In genomic region chr9:93003552-93004407, GRCh38 we compare ENCODE assay signal across 8 cellular contexts. TPM values are rescaled to one million over a fixed set of nuclear protein-coding genes. Genes with fewer than 3 reads are reported as not detected.
A peak's percentile ranks its signal among the peaks of the same experiment; 100 is the strongest.
DNase-seq lines count a peak whose midpoint lies in the region; ATAC-seq and TF ChIP-seq lines count a peak whose summit lies in the region.

No MANE protein-coding gene starts in this region.

- H3K9me3 ChIP-seq in CD4-positive, alpha-beta memory T cell (ENCODE audit: control insufficient read depth in 1 of 2, low read length in 2 of 2): no peaks in the 10 kb centered on the region
- H3K9me3 ChIP-seq in GM23248 (ENCODE audit: low read depth) (no peaks in the 10 kb centered on the region), esophagus squamous epithelium (peaks cover 0 to 4% (median 0%) of the 10 kb centered on the region in 3 donors), neural progenitor cell (ENCODE audit: low read depth) (peaks cover 8% of the 10 kb centered on the region), suprapubic skin (peaks cover 5% of the 10 kb centered on the region)

- H3F3A ChIP-seq in GM23248 (ENCODE audit: insufficient read depth) (no peaks in the 10 kb centered on the region), neural progenitor cell (ENCODE audit: low read depth) (no peaks in the 10 kb centered on the region)

- peak overlapping the region; percentile 44 for H3K27ac ChIP-seq in CD4-positive, alpha-beta memory T cell (ENCODE audit: low read depth, low read length)
- H3K27ac ChIP-seq in GM23248 (no peak overlapping the region), esophagus squamous epithelium (no peak overlapping the region), neural progenitor cell (no peak overlapping the region), suprapubic skin (no peak overlapping the region)

- intact Hi-C loops in CD4-positive, alpha-beta memory T cell (cut with micrococcal nuclease): loop anchor here (1.0 to 10.0 kb wide), 5 partner anchors 46 to 959 kb away; partner anchors contain the start of gene CARD19
- intact Hi-C loops in esophagus squamous epithelium (cut with DNase I): loop anchor here (10.0 kb wide), 1 partner anchor 111 kb away; no protein-coding TSS in a partner anchor

- POLR2A ChIA-PET in CD4-positive, alpha-beta memory T cell (lab: Charles Lee; ENCODE audit: partially characterized antibody): interaction anchor here (0.7 to 5.9 kb wide), 27 partner anchors 9 to 125 kb away, joined by 3 to 100 read pairs (median 7); partner anchors contain the start of gene CARD19

- no peaks in the 10 kb centered on the region for H3K27me3 Mint-ChIP-seq in CD4-positive, alpha-beta memory T cell
- H3K27me3 Mint-ChIP-seq in neural progenitor cell (ENCODE audit: insufficient read depth, low read depth): peaks cover 5% of the 10 kb centered on the region

- H3K36me3 ChIP-seq in CD4-positive, alpha-beta memory T cell (ENCODE audit: insufficient read depth, low read length): peaks cover 53% of the 10 kb centered on the region
- H3K36me3 ChIP-seq in GM23248 (ENCODE audit: low read depth): no peaks in the 10 kb centered on the region
- peaks cover 0 to 22% (median 0%) of the 10 kb centered on the region in 3 donors for H3K36me3 ChIP-seq in esophagus squamous epithelium
- no peaks in the 10 kb centered on the region for H3K36me3 ChIP-seq in neural progenitor cell
- no peaks in the 10 kb centered on the region for H3K36me3 ChIP-seq in suprapubic skin

- WGBS in GM23248 (ENCODE audit: low coverage in 1 of 2, low lambda C conversion rate in 2 of 2, missing lambda C conversion rate in 2 of 2), 2 experiments: 10 to 12% methylated on average over 28 of the region's 28 CpGs
- 24 to 39% methylated on average over 16 to 25 of the region's 28 CpGs for WGBS in esophagus squamous epithelium, 2 donors
- WGBS in suprapubic skin: 44% methylated on average over 28 of the region's 28 CpGs

- peaks cover 56 to 78% of the 10 kb centered on the region in 2 donors for H3K36me3 Mint-ChIP-seq in CD4-positive, alpha-beta memory T cell
- H3K36me3 Mint-ChIP-seq in neural progenitor cell: no peaks in the 10 kb centered on the region

- peaks cover 56% of the 10 kb centered on the region for H3K4me1 ChIP-seq in CD4-positive, alpha-beta memory T cell (ENCODE audit: insufficient read depth, low read length)
- H3K4me1 ChIP-seq in GM23248 (ENCODE audit: insufficient read depth): no peaks in the 10 kb centered on the region
- H3K4me1 ChIP-seq in esophagus squamous epithelium: peaks cover 0 to 13% (median 0%) of the 10 kb centered on the region in 3 donors
- no peaks in the 10 kb centered on the region for H3K4me1 ChIP-seq in neural progenitor cell
- H3K4me1 ChIP-seq in suprapubic skin: peaks cover 8% of the 10 kb centered on the region

- TF ChIP-seq EP300 in suprapubic skin (IDR thresholded peaks at IDR 0.05): no peak

- H2AFZ ChIP-seq in GM23248: peak overlapping the region; percentile 81
- peak overlapping the region; percentile 57 for H2AFZ ChIP-seq in neural progenitor cell (replicated peaks)

- no peak overlapping the region for H3K9ac ChIP-seq in GM23248
- no peak overlapping the region for H3K9ac ChIP-seq in neural progenitor cell

- H3K79me2 ChIP-seq in GM23248 (ENCODE audit: insufficient read depth) (no peaks in the 10 kb centered on the region), neural progenitor cell (ENCODE audit: low read depth) (no peaks in the 10 kb centered on the region)

- TF ChIP-seq CTCF in esophagus squamous epithelium (IDR thresholded peaks at IDR 0.05) (peak; percentile 58 to 78 (median 65)), neural progenitor cell (IDR thresholded peaks at IDR 0.05) (peak; percentile 73), suprapubic skin (IDR thresholded peaks at IDR 0.05) (peak in 1 of 2 donors; percentile 55)

- H3K9me3 Mint-ChIP-seq in CD4-positive, alpha-beta memory T cell: peaks cover 0 to 11% (median 5%) of the 10 kb centered on the region in 8 donors
- peaks cover 14% of the 10 kb centered on the region for H3K9me3 Mint-ChIP-seq in neural progenitor cell

- H3K4me3 Mint-ChIP-seq in CD4-positive, alpha-beta memory T cell: peak overlapping the region in 7 of 8 donors; percentile 29 to 78 (median 54)
- H3K4me3 Mint-ChIP-seq in neural progenitor cell: no peak overlapping the region

- peak; percentile 64 to 73 (median 72) for DNase-seq in CD4-positive, alpha-beta memory T cell
- DNase-seq in GM23248 (peak; percentile 67), NOMO-1 (lab: John Stamatoyannopoulos, UW; ENCODE audit: unreplicated experiment in 2 of 2) (peak; percentile 31 to 60), esophagus squamous epithelium (lab: John Stamatoyannopoulos, UW) (no peak), neural progenitor cell (ENCODE audit: low spot score) (peak; percentile 71), suprapubic skin (ENCODE audit: low spot score in 2 of 2) (no peak)
- DNase-seq in activated CD8-positive, alpha-beta memory T cell treated with anti-CD3 and anti-CD28 coated beads, Interleukin-2, amount 50 U/mL, for 4 hours: peak; percentile 63

- H3K4me2 ChIP-seq in GM23248 (ENCODE audit: unreplicated experiment): peak overlapping the region; percentile 76
- H3K4me2 ChIP-seq in neural progenitor cell: no peak overlapping the region

- H3K27ac Mint-ChIP-seq in CD4-positive, alpha-beta memory T cell: peak overlapping the region; percentile 89 to 95 (median 92)
- H3K27ac Mint-ChIP-seq in neural progenitor cell: no peak overlapping the region

- no peaks in the 10 kb centered on the region for H3K9me2 ChIP-seq in GM23248 (ENCODE audit: insufficient read depth)

- peaks cover 38 to 66% (median 50%) of the 10 kb centered on the region in 4 donors for H3K4me1 Mint-ChIP-seq in CD4-positive, alpha-beta memory T cell
- H3K4me1 Mint-ChIP-seq in neural progenitor cell: no peaks in the 10 kb centered on the region

- in situ Hi-C loops in GM23248 (cut with MboI): no loop called here

- no peak for TF ChIP-seq POLR2A in esophagus squamous epithelium (IDR thresholded peaks at IDR 0.05)
- TF ChIP-seq POLR2A in suprapubic skin (IDR thresholded peaks at IDR 0.05): no peak

- no peaks in the 10 kb centered on the region for H4K20me1 ChIP-seq in GM23248 (ENCODE audit: insufficient read depth)
- no peaks in the 10 kb centered on the region for H4K20me1 ChIP-seq in neural progenitor cell (ENCODE audit: low read depth)

- no peak for ATAC-seq in GM21825 (IDR thresholded peaks at IDR 0.05; ENCODE audit: unreplicated experiment)

- no peak overlapping the region for H3K4me3 ChIP-seq in CD4-positive, alpha-beta memory T cell (ENCODE audit: low read length in 2 of 2)
- peak overlapping the region; percentile 63 for H3K4me3 ChIP-seq in GM23248
- peak overlapping the region in 2 of 4 donors; percentile 16 for H3K4me3 ChIP-seq in esophagus squamous epithelium
- no peak overlapping the region for H3K4me3 ChIP-seq in neural progenitor cell
- peak overlapping the region; percentile 8 for H3K4me3 ChIP-seq in suprapubic skin

- CTCF ChIA-PET in CD4-positive, alpha-beta memory T cell (lab: Charles Lee; ENCODE audit: partially characterized antibody): interaction anchor here (0.7 to 6.8 kb wide), 37 partner anchors 12 to 448 kb away, joined by 3 to 68 read pairs (median 6); partner anchors contain the start of genes BICD2 and FAM120A

- H3K27me3 ChIP-seq in CD4-positive, alpha-beta memory T cell (ENCODE audit: insufficient read depth, low read length): no peaks in the 10 kb centered on the region
- H3K27me3 ChIP-seq in GM23248 (replicated peaks; ENCODE audit: insufficient read depth): peaks cover 32% of the 10 kb centered on the region
- H3K27me3 ChIP-seq in esophagus squamous epithelium: no peaks in the 10 kb centered on the region
- H3K27me3 ChIP-seq in neural progenitor cell: no peaks in the 10 kb centered on the region
- no peaks in the 10 kb centered on the region for H3K27me3 ChIP-seq in suprapubic skin

RNA-seq across cellular contexts. Expression of gene SUSD3, which starts 54.7 kb away (rescaled TPM):
- 10 to 100 TPM; 58.3 to 63.7 TPM for total RNA-seq in CD4-positive, alpha-beta memory T cell
- polyA plus RNA-seq in CD4-positive, alpha-beta memory T cell: 100 to 1,000 TPM; 149 to 199 TPM
- total RNA-seq in GM23248 (2014; rRNA removed; shearing (Covaris generic)): 0.43 and 0.63 TPM in 2 replicates
- polyA plus RNA-seq in GM23248 (2016; fragmentation: Nextera tagmentation; extraction: Ambion mirVana): not detected in 2 replicates
- total RNA-seq in esophagus squamous epithelium (1 to 10 TPM in 3 of 4 donors, under 1 TPM in 1; 0.22 to 5.8 (median 2.7) TPM), neural progenitor cell (ENCODE audit: low replicate concordance) (1.8 TPM in 1 of 2 replicates, not detected in the other), suprapubic skin (1 to 10 TPM; 2.8 to 6.4 (median 5.1) TPM)

RNA-seq across cellular contexts. Expression of gene FGD3, which starts 56.5 kb away (rescaled TPM):
- 100 to 1,000 TPM; 256 to 272 TPM for total RNA-seq in CD4-positive, alpha-beta memory T cell
- polyA plus RNA-seq in CD4-positive, alpha-beta memory T cell: 100 to 1,000 TPM in 1 of 2 donors, 10 to 100 TPM in 1; 52.7 to 146 TPM
- total RNA-seq in GM23248 (2014; rRNA removed; shearing (Covaris generic)): not detected in 2 replicates
- not detected in 2 replicates for polyA plus RNA-seq in GM23248 (2016; fragmentation: Nextera tagmentation; extraction: Ambion mirVana)
- total RNA-seq in esophagus squamous epithelium: 1 to 10 TPM; 2.4 to 6.5 (median 4.9) TPM
- 0.56 and 0.68 TPM in 2 replicates for total RNA-seq in neural progenitor cell (ENCODE audit: low replicate concordance)
- 1 to 10 TPM; 4.6 to 9.2 (median 6.6) TPM for total RNA-seq in suprapubic skin

Comparison
In these comparisons a context has a peak if more than half of its experiments do, and no peak if none do; other contexts are left out.
1. DNase-seq: peak in CD4-positive, alpha-beta memory T cell (5 of 5), GM23248 (single experiment), NOMO-1 (2 of 2), activated CD8-positive, alpha-beta memory T cell treated with anti-CD3 and anti-CD28 coated beads, Interleukin-2, amount 50 U/mL, for 4 hours (single experiment) and neural progenitor cell (single experiment); none in esophagus squamous epithelium (single experiment) and suprapubic skin (0 of 2).
2. H3K4me3 ChIP-seq: peak in GM23248 (single experiment) and suprapubic skin (single experiment); none in CD4-positive, alpha-beta memory T cell (0 of 2) and neural progenitor cell (single experiment).
3. RNA of gene SUSD3, which starts 54.7 kb away (total RNA-seq): 58.3 to 63.7 TPM in CD4-positive, alpha-beta memory T cell; 2.8 to 6.4 TPM in suprapubic skin, 0.22 to 5.8 TPM in esophagus squamous epithelium, 0.43 to 0.63 TPM in GM23248 and 1.8 TPM in neural progenitor cell; every median in the first group is over 4 times any median in the second.
4. RNA of gene FGD3, which starts 56.5 kb away (total RNA-seq): 256 to 272 TPM in CD4-positive, alpha-beta memory T cell; 4.6 to 9.2 TPM in suprapubic skin, 2.4 to 6.5 TPM in esophagus squamous epithelium, 0.56 to 0.68 TPM in neural progenitor cell and not detected in GM23248; every median in the first group is over 10 times any median in the second.